Comparison of ENCODE assay signal across 8 cellular contexts in the genomic region with DNA sequence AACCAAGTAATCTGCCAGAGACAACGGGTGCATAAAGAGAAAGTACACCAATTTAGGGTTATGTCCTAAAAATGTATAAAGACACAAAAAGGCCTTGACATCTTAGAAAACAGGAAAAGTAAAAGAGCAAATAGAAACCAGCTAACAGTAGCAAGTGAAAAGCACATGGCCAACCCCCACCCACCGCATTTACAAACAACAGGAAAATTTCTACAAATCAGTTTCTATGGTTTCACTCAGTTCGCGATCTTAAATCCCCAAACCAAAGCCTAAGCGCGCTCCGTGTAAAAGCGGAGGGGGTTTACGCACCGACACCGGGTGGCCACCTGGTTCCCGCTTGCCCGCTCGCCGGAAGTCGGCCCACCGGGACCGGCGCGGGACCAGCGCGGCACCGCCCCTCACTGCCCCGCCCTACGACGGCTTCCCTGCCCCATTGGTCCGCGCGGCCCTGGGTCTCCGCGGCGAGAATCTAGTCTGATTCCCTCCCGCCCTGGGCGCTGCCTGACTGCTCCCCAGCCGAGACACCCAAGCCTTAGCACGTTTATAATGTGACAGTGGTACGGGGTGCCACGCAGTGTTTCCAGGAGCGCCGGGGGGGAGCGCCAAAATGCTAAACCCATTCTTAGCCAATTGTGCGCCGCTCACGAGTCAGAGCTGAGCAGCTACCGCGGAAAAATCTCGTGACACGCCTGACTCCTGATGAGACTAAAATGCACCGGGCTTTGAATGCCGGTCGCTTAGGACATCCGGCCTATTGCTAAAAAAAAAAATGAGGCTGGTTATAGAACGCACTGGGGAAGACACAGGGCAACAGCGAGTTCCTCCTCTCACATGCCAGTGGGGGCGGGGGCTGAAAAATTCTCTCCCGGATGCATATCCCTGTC. TPM values are rescaled to one million over a fixed set of nuclear protein-coding genes. Genes with fewer than 3 reads are reported as not detected.
DNase-seq lines count a peak whose midpoint lies in the region; ATAC-seq and TF ChIP-seq lines count a peak whose summit lies in the region.

A gene (minus strand): TSS at position 362 of the 884 bp plus-strand sequence. CDS start 2,802 bp downstream, outside the sequence.

- H3K27ac ChIP-seq in angular gyrus (ENCODE audit: low read depth, low read length) (peak within 1 kb of the TSS; percentile 100), right cardiac atrium (ENCODE audit: low read length) (peak within 1 kb of the TSS; percentile 99), aorta (ENCODE audit: low read depth in 1 of 2, low read length in 2 of 2) (peak within 1 kb of the TSS; percentile 88 to 96)

- no peaks in the 10 kb centered on the region for H3K27me3 ChIP-seq in right cardiac atrium (ENCODE audit: control insufficient read depth, insufficient read depth)
- no peaks in the 10 kb centered on the region for H3K27me3 ChIP-seq in aorta (ENCODE audit: control insufficient read depth in 1 of 2, insufficient read depth in 2 of 2, low read length in 1 of 2)

- ATAC-seq in HG02840 (IDR thresholded peaks at IDR 0.05; ENCODE audit: low FRiP score, unreplicated experiment) (peak; percentile 48), right cardiac atrium (peak; percentile 92 to 93), aorta (ENCODE audit: low FRiP score) (peak; percentile 95)

- DNase-seq in NCI-H1436 (lab: John Stamatoyannopoulos, UW) (peak; percentile 87), T-helper 2 cell (peak; percentile 70 to 87 (median 76)), right cardiac atrium (peak; percentile 85 to 94 (median 94)), renal cortical epithelial cell (ENCODE audit: low read depth) (peak; percentile 41), aorta (peak; percentile 89 to 94)

- intact Hi-C loops in right cardiac atrium (cut with DNase I) (no loop called here), aorta (cut with DNase I) (loop anchor here in 1 of 2 donors (2.0 kb wide), 1 partner anchor 47 kb away; a partner anchor contains a TSS)

- no peaks in the 10 kb centered on the region for H3K36me3 ChIP-seq in aorta (ENCODE audit: control insufficient read depth in 1 of 2, insufficient read depth in 2 of 2, low read length in 1 of 2)

- TF ChIP-seq POLR2A in GM15510 (IDR thresholded peaks at IDR 0.05; ENCODE audit: borderline replicate concordance, extremely low read depth, insufficient read length) = peak; percentile 84

- H3K4me1 ChIP-seq in right cardiac atrium (ENCODE audit: control insufficient read depth, insufficient read depth, low read length) = no peaks in the 10 kb centered on the region
- H3K4me1 ChIP-seq in aorta (ENCODE audit: control insufficient read depth in 1 of 2, insufficient read depth in 2 of 2, low read length in 2 of 2) = no peaks in the 10 kb centered on the region

- H3K9me3 ChIP-seq in right cardiac atrium (ENCODE audit: control insufficient read depth, low read length) = no peaks in the 10 kb centered on the region
- H3K9me3 ChIP-seq in aorta (ENCODE audit: control insufficient read depth, low read length) = no peaks in the 10 kb centered on the region

- under 1% methylated on average over 56 of the region's 56 CpGs for WGBS in right cardiac atrium
- 0% methylated on average over 54 to 56 of the region's 56 CpGs for WGBS in aorta, 2 donors

- H3K4me3 ChIP-seq in right cardiac atrium (ENCODE audit: low read length) (peak within 1 kb of the TSS; percentile 99), aorta (ENCODE audit: low read length in 2 of 2) (peak within 1 kb of the TSS; percentile 97 to 100)

RNA-seq across cellular contexts. Expression of the gene that starts here (rescaled TPM):
- total RNA-seq in right cardiac atrium (10 to 100 TPM; 28.6 to 47.4 (median 31.3) TPM), renal cortical epithelial cell (112 and 137 TPM in 2 replicates), aorta (10 to 100 TPM; 53.7 to 60.6 TPM)
- polyA plus RNA-seq in right cardiac atrium (12.7 TPM), aorta (10 to 100 TPM; 13.6 to 28.8 TPM)

Comparison
In these comparisons a context has a peak if more than half of its experiments do, and no peak if none do; other contexts are left out.
1. Peak in every context shown above with its lines: DNase-seq, ATAC-seq, H3K4me3 ChIP-seq and H3K27ac ChIP-seq.
2. DNase-seq: peak in every context shown above with its lines; median percentile 94 in right cardiac atrium; 92 in aorta; 87 in NCI-H1436; 76 in T-helper 2 cell; 41 in renal cortical epithelial cell.